ENCODE assay signal across 1 cellular context in the genomic region with DNA sequence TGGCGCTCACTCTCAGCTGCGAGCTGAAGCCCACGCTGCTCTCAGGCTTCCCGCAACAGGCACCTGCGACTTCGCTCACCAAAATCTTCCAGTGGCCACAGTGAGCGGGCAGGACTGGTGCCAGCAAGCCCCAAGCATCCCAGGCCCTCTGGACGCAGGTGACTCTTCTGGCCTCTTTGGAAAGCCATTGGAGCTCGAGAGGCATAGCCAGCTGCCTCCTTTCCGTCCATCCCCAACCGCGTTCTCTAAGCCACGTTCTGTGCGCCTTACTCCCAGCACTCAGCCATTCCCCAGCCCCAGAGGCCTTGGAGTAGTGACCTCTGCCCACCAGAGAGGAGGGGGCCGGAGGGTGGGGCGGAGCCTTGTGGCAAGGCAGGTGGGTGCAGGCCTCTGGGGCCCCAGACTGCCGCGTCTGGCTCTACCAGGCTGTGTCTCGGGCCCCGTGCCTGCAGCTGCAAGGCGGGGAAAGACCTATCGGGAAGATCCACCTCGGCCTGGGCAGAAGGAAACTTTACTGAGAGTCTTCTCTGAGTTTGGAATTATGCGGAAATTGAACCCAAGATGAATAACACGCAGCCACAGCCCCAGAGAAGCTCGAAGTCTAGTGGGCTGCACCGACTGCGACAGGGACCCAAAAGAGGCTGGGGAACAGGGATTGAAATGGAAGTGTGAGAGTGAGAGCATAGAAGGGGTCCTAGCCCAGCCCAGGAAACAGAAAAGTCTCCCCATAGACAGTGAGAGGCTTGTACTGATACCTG.
TF ChIP-seq lines count a peak whose summit lies in the region.

No MANE protein-coding gene starts in this region.

TF ChIP-seq in neural cell, 6 proteins besides CTCF, POLR2A, EP300 and RAD21 (continued from another document):
- TF ChIP-seq REST (IDR thresholded peaks at IDR 0.05; ENCODE audit: borderline replicate concordance) (no peak), POLR2AphosphoS5 (IDR thresholded peaks at IDR 0.05) (no peak), MXI1 (conservative IDR thresholded peaks at IDR 0.05; ENCODE audit: poor library complexity, severe bottlenecking) (no peak)
